ENCODE assay signal across 1 cellular context in genomic region chr9:109251080-109251775, GRCh38.
TF ChIP-seq lines count a peak whose summit lies in the region.

No MANE protein-coding gene starts in this region.

TF ChIP-seq in HepG2, 621 proteins besides CTCF, POLR2A, EP300 and RAD21 (continued from another document and continues in another):
- peak; percentile 80 for TF ChIP-seq ZBTB25 (CRISPR knock-in tag; IDR thresholded peaks at IDR 0.05)
- no peak for TF ChIP-seq ZNF639 (CRISPR knock-in tag; conservative IDR thresholded peaks at IDR 0.05)
- peak; percentile 64 for TF ChIP-seq MLX (CRISPR knock-in tag; IDR thresholded peaks at IDR 0.05)
- peak; percentile 66 for TF ChIP-seq HNF4A (CRISPR knock-in tag; IDR thresholded peaks at IDR 0.05)
- peak; percentile 87 for TF ChIP-seq ZBTB43 (CRISPR knock-in tag; conservative IDR thresholded peaks at IDR 0.05)
- TF ChIP-seq ZFX (CRISPR knock-in tag; IDR thresholded peaks at IDR 0.05; ENCODE audit: low read depth), result peak; percentile 95
- peak; percentile 49; the same call in 1 of the 2 replicates for TF ChIP-seq ZBTB3 (CRISPR knock-in tag; IDR thresholded peaks at IDR 0.05; ENCODE audit: borderline replicate concordance, low read depth)
- TF ChIP-seq PITX1 (CRISPR knock-in tag; IDR thresholded peaks at IDR 0.05), result peak; percentile 65; the same call in 1 of the 2 replicates
- TF ChIP-seq ZNF562 (CRISPR knock-in tag; IDR thresholded peaks at IDR 0.05; ENCODE audit: borderline replicate concordance), result no peak
- 0 out of 2 replicates have a peak, but pooled peaks have one; percentile 68 for TF ChIP-seq BRD4 (CRISPR knock-in tag; IDR thresholded peaks at IDR 0.05)
- TF ChIP-seq AHDC1 (CRISPR knock-in tag; IDR thresholded peaks at IDR 0.05; ENCODE audit: borderline replicate concordance), result peak; percentile 97
- peak; percentile 38; the same call in 1 of the 2 replicates for TF ChIP-seq PATZ1 (CRISPR knock-in tag; IDR thresholded peaks at IDR 0.05)
- TF ChIP-seq ZNF672 (CRISPR knock-in tag; IDR thresholded peaks at IDR 0.05), result no peak
- peak; percentile 40; the same call in 1 of the 2 replicates for TF ChIP-seq TFDP2 (CRISPR knock-in tag; IDR thresholded peaks at IDR 0.05)
- TF ChIP-seq GATAD2A (CRISPR knock-in tag; IDR thresholded peaks at IDR 0.05), result peak; percentile 95
- no peak for TF ChIP-seq LBX2 (CRISPR knock-in tag; IDR thresholded peaks at IDR 0.05; ENCODE audit: borderline replicate concordance)
- peak; percentile 79 for TF ChIP-seq PPARG (CRISPR knock-in tag; conservative IDR thresholded peaks at IDR 0.05)
- no peak for TF ChIP-seq TEF (CRISPR knock-in tag; IDR thresholded peaks at IDR 0.05)
- TF ChIP-seq TARDBP (CRISPR knock-in tag; IDR thresholded peaks at IDR 0.05), result peak; percentile 76
- no peak for TF ChIP-seq SRSF4 (IDR thresholded peaks at IDR 0.05; ENCODE audit: low read depth, low read length, poor library complexity, severe bottlenecking)
- no peak for TF ChIP-seq ZNF138 (CRISPR knock-in tag; IDR thresholded peaks at IDR 0.05; ENCODE audit: low read depth)
- TF ChIP-seq FOXA3 (CRISPR knock-in tag; IDR thresholded peaks at IDR 0.05), result peak; percentile 94
- no peak for TF ChIP-seq CENPT (CRISPR knock-in tag; IDR thresholded peaks at IDR 0.05; ENCODE audit: low read depth)
- 0 out of 2 replicates have a peak, but pooled peaks have one; percentile 45 for TF ChIP-seq ZNF607 (CRISPR knock-in tag; IDR thresholded peaks at IDR 0.05; ENCODE audit: borderline replicate concordance)
- TF ChIP-seq MAFK (conservative IDR thresholded peaks at IDR 0.05 in 1 of 2, IDR thresholded peaks at IDR 0.05 in 1 of 2; ENCODE audit: low read length in 2 of 2), result peak; percentile 77 to 86
- TF ChIP-seq ZNF709 (CRISPR knock-in tag; IDR thresholded peaks at IDR 0.05), result peak; percentile 70; the same call in 1 of the 2 replicates
- peak; percentile 83; the same call in 1 of the 2 replicates for TF ChIP-seq SIX1 (CRISPR knock-in tag; IDR thresholded peaks at IDR 0.05; ENCODE audit: borderline replicate concordance)
- no peak for TF ChIP-seq ZFP36L2 (CRISPR knock-in tag; IDR thresholded peaks at IDR 0.05)
- peak; percentile 38; the same call in 1 of the 2 replicates for TF ChIP-seq ARID4A (CRISPR knock-in tag; IDR thresholded peaks at IDR 0.05; ENCODE audit: borderline replicate concordance)
- no peak for TF ChIP-seq TRIM22 (IDR thresholded peaks at IDR 0.05)
- TF ChIP-seq NKX3-1 (CRISPR knock-in tag; IDR thresholded peaks at IDR 0.05), result no peak
- peak; percentile 60 for TF ChIP-seq PHF8 (CRISPR knock-in tag; IDR thresholded peaks at IDR 0.05)
- TF ChIP-seq FOXC1 (CRISPR knock-in tag; IDR thresholded peaks at IDR 0.05; ENCODE audit: borderline replicate concordance), result no peak
- TF ChIP-seq ZBTB7B (CRISPR knock-in tag; IDR thresholded peaks at IDR 0.05), result 0 out of 2 replicates have a peak, but pooled peaks have one; percentile 50
- TF ChIP-seq ZNF724P (CRISPR knock-in tag; IDR thresholded peaks at IDR 0.05; ENCODE audit: borderline replicate concordance), result no peak
